1 cellular context compared by ENCODE assay signal in the genomic region with DNA sequence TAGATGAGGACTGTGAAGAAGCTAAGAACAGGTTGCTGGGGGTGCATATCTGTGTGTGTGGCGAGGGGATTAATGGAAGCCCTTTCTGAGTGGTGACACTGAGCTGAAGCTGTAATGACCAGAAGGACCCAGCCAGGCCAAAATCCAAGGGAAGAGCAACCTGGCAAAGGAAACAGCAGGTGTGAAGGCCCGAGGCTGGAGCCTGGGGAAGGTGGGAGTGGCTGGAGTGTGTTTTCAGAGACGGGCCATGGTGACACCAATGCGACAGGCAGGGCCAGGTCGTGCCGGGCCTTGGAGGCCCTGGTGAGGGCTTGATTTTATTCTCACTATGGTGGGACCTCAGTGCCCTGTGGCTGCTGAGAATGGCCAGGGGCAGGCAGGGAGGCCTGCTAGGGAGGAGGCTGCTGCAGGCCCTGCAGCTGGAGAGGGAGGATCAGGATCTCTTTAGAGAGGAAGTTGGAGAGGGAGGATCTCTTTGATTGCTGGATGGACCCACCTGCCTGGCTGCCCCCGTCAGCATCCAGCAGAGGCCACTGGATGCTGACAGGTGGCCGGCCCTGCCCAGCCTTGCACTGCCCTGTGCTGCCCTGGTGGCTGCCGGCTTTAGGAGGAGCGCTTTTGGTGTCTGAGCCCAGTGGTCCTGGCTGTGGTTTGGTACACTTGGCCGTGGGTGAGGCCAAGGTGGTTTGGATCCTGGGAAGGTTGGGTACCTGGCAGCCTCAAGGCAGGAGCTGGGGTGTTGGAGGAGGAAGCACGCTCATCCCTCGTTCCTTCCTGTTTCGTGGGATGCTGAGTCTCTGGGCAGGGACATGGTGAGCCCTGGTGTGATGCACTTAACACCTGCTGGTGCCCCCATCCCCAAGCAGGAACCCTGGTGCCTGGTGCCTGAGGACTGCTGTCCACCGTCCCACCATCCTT.
TF ChIP-seq lines count a peak whose summit lies in the region.

No MANE protein-coding gene starts in this region.

TF ChIP-seq in SK-N-SH treated with all-trans-retinoic acid at 6 μM for 48 hours, 23 proteins besides CTCF, POLR2A, EP300 and RAD21 (continued from another document):
- TF ChIP-seq, protein P1, sequence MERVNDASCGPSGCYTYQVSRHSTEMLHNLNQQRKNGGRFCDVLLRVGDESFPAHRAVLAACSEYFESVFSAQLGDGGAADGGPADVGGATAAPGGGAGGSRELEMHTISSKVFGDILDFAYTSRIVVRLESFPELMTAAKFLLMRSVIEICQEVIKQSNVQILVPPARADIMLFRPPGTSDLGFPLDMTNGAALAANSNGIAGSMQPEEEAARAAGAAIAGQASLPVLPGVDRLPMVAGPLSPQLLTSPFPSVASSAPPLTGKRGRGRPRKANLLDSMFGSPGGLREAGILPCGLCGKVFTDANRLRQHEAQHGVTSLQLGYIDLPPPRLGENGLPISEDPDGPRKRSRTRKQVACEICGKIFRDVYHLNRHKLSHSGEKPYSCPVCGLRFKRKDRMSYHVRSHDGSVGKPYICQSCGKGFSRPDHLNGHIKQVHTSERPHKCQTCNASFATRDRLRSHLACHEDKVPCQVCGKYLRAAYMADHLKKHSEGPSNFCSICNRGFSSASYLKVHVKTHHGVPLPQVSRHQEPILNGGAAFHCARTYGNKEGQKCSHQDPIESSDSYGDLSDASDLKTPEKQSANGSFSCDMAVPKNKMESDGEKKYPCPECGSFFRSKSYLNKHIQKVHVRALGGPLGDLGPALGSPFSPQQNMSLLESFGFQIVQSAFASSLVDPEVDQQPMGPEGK (CRISPR knock-in tag; IDR thresholded peaks at IDR 0.05; ENCODE audit: borderline replicate concordance) = no peak
- TF ChIP-seq PPARA (CRISPR knock-in tag; IDR thresholded peaks at IDR 0.05; ENCODE audit: borderline replicate concordance) = no peak
- TF ChIP-seq, protein P2, sequence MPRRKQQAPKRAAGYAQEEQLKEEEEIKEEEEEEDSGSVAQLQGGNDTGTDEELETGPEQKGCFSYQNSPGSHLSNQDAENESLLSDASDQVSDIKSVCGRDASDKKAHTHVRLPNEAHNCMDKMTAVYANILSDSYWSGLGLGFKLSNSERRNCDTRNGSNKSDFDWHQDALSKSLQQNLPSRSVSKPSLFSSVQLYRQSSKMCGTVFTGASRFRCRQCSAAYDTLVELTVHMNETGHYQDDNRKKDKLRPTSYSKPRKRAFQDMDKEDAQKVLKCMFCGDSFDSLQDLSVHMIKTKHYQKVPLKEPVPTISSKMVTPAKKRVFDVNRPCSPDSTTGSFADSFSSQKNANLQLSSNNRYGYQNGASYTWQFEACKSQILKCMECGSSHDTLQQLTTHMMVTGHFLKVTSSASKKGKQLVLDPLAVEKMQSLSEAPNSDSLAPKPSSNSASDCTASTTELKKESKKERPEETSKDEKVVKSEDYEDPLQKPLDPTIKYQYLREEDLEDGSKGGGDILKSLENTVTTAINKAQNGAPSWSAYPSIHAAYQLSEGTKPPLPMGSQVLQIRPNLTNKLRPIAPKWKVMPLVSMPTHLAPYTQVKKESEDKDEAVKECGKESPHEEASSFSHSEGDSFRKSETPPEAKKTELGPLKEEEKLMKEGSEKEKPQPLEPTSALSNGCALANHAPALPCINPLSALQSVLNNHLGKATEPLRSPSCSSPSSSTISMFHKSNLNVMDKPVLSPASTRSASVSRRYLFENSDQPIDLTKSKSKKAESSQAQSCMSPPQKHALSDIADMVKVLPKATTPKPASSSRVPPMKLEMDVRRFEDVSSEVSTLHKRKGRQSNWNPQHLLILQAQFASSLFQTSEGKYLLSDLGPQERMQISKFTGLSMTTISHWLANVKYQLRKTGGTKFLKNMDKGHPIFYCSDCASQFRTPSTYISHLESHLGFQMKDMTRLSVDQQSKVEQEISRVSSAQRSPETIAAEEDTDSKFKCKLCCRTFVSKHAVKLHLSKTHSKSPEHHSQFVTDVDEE (CRISPR knock-in tag; IDR thresholded peaks at IDR 0.05) = no peak
